ENCODE assay signal across 27 cellular contexts in the genomic region with DNA sequence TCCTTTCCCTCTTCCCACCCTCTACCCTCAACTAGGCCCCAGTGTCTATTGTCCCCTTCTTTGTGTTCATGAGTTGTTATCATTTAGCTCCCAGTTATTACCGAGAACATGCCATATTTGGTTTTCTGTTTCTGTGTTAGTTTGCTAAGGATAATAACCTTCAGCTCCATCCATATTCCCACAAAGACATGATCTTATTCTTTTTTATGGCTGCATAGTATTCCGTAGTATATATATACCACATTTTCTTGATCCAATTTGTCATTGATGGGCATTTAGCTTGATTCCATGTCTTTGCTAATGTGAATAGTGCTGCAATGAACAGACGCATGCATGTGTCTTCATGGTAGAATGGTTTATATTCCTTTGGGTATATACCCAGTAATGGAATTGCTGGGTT.
"Had no signal": no experiment of that assay in that cellular context is flagged by ENCODE, and none has a peak within 500 bp of the region (broad histone marks: within the 10 kb centered on the region; RNA-seq: fewer than 3 reads in every experiment).

No MANE protein-coding gene starts in this region.

- H3K4me3 ChIP-seq: stomach, suprapubic skin, testis, thoracic aorta, thyroid gland, tibial artery, tibial nerve, transverse colon, upper lobe of left lung, upper lobe of right lung, uterus, vagina had no signal

- H3K9me3 ChIP-seq: stomach, suprapubic skin, testis, thoracic aorta, thyroid gland, tibial artery, tibial nerve, transverse colon, upper lobe of left lung, upper lobe of right lung, uterus, vagina had no signal

- H3K4me1 ChIP-seq: stomach, suprapubic skin, testis, thyroid gland, transverse colon, upper lobe of left lung, upper lobe of right lung, uterus, vagina had no signal

- ATAC-seq: stimulated activated effector memory CD8-positive, alpha-beta T cell treated with anti-CD3 and anti-CD28 coated beads, Interleukin-12 subunit alpha, Interleukin-12 subunit beta, amount 100 ng/mL, for 72 hours; stimulated activated memory B cell treated with anti-CD40 and anti-IgM and Interleukin-4, amounts not matched to agents 10 μg/mL and 1 μg/mL and 100 μg/mL, for 72 hours; stimulated activated naive B cell treated with anti-CD40 and anti-IgM and Interleukin-4, amounts not matched to agents 10 μg/mL and 1 μg/mL and 100 μg/mL, for 72 hours; stimulated activated naive CD8-positive, alpha-beta T cell treated with anti-CD3 and anti-CD28 coated beads, Interleukin-15, amount 100 ng/mL, for 72 hours; stimulated activated naive CD8-positive, alpha-beta T cell treated with anti-CD3 and anti-CD28 coated beads, Interleukin-15, Interleukin-2, amounts not matched to agents 100 U/mL and 50 U/mL, for 24 hours; upper lobe of right lung had no signal

- FAIRE-seq: urothelium cell line had no signal

- DNase-seq: stimulated activated CD4-positive, alpha-beta T cell treated with anti-CD3 and anti-CD28 coated beads, Interleukin-2, amount 100 ng/mL, for 48 hours; stimulated activated CD4-positive, alpha-beta T cell treated with anti-CD3 and anti-CD28 coated beads, Interleukin-4, amount 100 ng/mL, for 1 hour; stimulated activated CD4-positive, alpha-beta T cell treated with anti-CD3 and anti-CD28 coated beads, Interleukin-4, amount 100 ng/mL, for 24 hours; stimulated activated CD4-positive, alpha-beta T cell treated with anti-CD3 and anti-CD28 coated beads, Interleukin-4, amount 100 ng/mL, for 4 hours; stimulated activated CD8-positive, alpha-beta memory T cell treated with anti-CD3 and anti-CD28 coated beads, Interleukin-4, amount 100 ng/mL, for 48 hours; stimulated activated naive B cell treated with anti-CD40 and anti-IgM and Interleukin-4, amounts not matched to agents 10 μg/mL and 1 μg/mL and 100 μg/mL, for 72 hours; stimulated activated naive CD4-positive, alpha-beta T cell; stimulated activated naive CD4-positive, alpha-beta T cell treated with Interleukin-2 at 50 U/mL for 16 hours; stimulated activated naive CD8-positive, alpha-beta T cell treated with anti-CD3 and anti-CD28 coated beads, Interleukin-15, amount 100 ng/mL, for 72 hours; stimulated activated naive CD8-positive, alpha-beta T cell treated with anti-CD3 and anti-CD28 coated beads, Interleukin-15, Interleukin-2, amounts not matched to agents 100 U/mL and 50 U/mL, for 24 hours; stomach; substantia nigra; testis; thyroid gland; tibial artery; transverse colon; trophoblast cell; upper lobe of left lung; upper lobe of right lung; uterus had no signal

- H3K27ac ChIP-seq: stomach, suprapubic skin, testis, thoracic aorta, thyroid gland, tibial artery, tibial nerve, transverse colon, upper lobe of left lung, upper lobe of right lung, uterus, vagina had no signal

- H3K27me3 ChIP-seq: suprapubic skin, testis, thyroid gland, tibial artery, tibial nerve, upper lobe of left lung, upper lobe of right lung, uterus, vagina had no signal

- H3K36me3 ChIP-seq: stomach, suprapubic skin, thoracic aorta, thyroid gland, tibial artery, tibial nerve, transverse colon, upper lobe of left lung, upper lobe of right lung, uterus, vagina had no signal
